26 cellular contexts compared by ENCODE assay signal in the genomic region with DNA sequence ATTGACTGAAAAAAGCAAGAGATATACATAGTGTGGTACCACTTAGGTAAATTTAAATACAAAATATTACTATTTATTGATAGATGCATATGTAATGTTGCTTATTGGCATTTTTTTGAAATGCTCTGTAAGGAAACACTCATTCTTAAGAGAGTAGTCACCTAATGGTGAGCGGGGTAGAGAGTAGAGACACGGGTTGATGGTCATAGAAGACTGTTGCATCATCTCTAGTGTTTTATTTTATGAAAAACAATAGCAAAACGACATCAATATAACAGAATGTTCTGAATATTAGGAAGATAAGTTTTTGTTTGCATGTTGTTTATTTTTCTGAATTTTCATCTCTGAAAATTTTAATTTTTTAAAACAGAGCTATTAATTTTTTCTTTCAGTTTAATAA.
"Had no signal": no experiment of that assay in that cellular context is flagged by ENCODE, and none has a peak within 500 bp of the region (broad histone marks: within the 10 kb centered on the region; RNA-seq: fewer than 3 reads in every experiment).

No MANE protein-coding gene starts in this region.

- FAIRE-seq: endothelial cell of umbilical vein, frontal cortex had no signal

- DNase-seq: dermis blood vessel endothelial cell; effector memory CD4-positive, alpha-beta T cell; hypothalamus; immature natural killer cell; left cardiac atrium; left lung; mesenchymal stem cell; mucosa of descending colon; naive B cell; right lobe of liver; stimulated activated CD4-positive, alpha-beta T cell treated with anti-CD3 and anti-CD28 coated beads, Interleukin-12 subunit alpha, Interleukin-12 subunit beta, amount 100 ng/mL, for 4 hours; stimulated activated CD4-positive, alpha-beta T cell treated with anti-CD3 and anti-CD28 coated beads, Interleukin-1b, Interleukin-23, amount 100 ng/mL, for 48 hours; stimulated activated CD4-positive, alpha-beta T cell treated with anti-CD3 and anti-CD28 coated beads, Interleukin-4, amount 100 ng/mL, for 1 hour; stimulated activated CD8-positive, alpha-beta memory T cell treated with anti-CD3 and anti-CD28 coated beads, Interleukin-4, amount 100 ng/mL, for 48 hours; stimulated activated naive CD4-positive, alpha-beta T cell; stimulated activated naive CD8-positive, alpha-beta T cell treated with anti-CD3 and anti-CD28 coated beads, Interleukin-15, amount 100 ng/mL, for 72 hours; thyroid gland had no signal

- H3K9me3 ChIP-seq: esophagus muscularis mucosa, left lung, mucosa of descending colon, neutrophil, right lobe of liver, thyroid gland, vagina had no signal

- H3K4me2 ChIP-seq: smooth muscle cell had no signal

- ATAC-seq: left cardiac atrium; left lung; mucosa of descending colon; natural killer cell treated with Interleukin-12 subunit alpha and Interleukin-12 subunit beta and Interleukin-15 and Interleukin-18, amount 100 ng/mL, for 72 hours; right lobe of liver; stimulated activated naive CD8-positive, alpha-beta T cell treated with anti-CD3 and anti-CD28 coated beads, Interleukin-15, amount 100 ng/mL, for 72 hours had no signal

- H3K9ac ChIP-seq: parathyroid adenoma had no signal

- H3K27ac ChIP-seq: coronary artery, esophagus muscularis mucosa, left lung, neutrophil, parathyroid adenoma, right lobe of liver, thyroid gland, vagina had no signal

- H3K27me3 ChIP-seq: esophagus muscularis mucosa, left lung, neutrophil, right lobe of liver, thyroid gland, vagina had no signal

- H2AFZ ChIP-seq: parathyroid adenoma had no signal

- H3K4me3 ChIP-seq: coronary artery, esophagus muscularis mucosa, left lung, mucosa of descending colon, right lobe of liver, smooth muscle cell, thyroid gland, vagina had no signal
